ENCODE assay signal across 10 cellular contexts in genomic region chr20:10316582-10316981, GRCh38.
DNase-seq lines count a peak whose midpoint lies in the region; ATAC-seq and TF ChIP-seq lines count a peak whose summit lies in the region.
"Had no signal": no experiment of that assay in that cellular context is flagged by ENCODE, and none has a peak within 500 bp of the region (broad histone marks: within the 10 kb centered on the region; RNA-seq: fewer than 3 reads in every experiment).

No MANE protein-coding gene starts in this region.

- H3K36me3 ChIP-seq in RWPE2 (ENCODE audit: low read depth) (no peaks in the 10 kb centered on the region), kidney epithelial cell (ENCODE audit: control insufficient read depth, insufficient read depth, low read length) (no peaks in the 10 kb centered on the region), colonic mucosa (no peaks in the 10 kb centered on the region)

- H3K36me3 Mint-ChIP-seq in HFFc6 (ENCODE audit: low read depth), result peaks cover 5% of the 10 kb centered on the region
- H3K36me3 Mint-ChIP-seq in T-helper 2 cell treated with Interferon-gamma antibody and Interleukin-4, amounts not matched to agents 5 μg/mL and 100 μg/mL, for 36 hours (ENCODE audit: low read depth), result no peaks in the 10 kb centered on the region
- H3K36me3 Mint-ChIP-seq in activated naive CD8-positive, alpha-beta T cell treated with anti-CD3 and anti-CD28 coated beads for 36 hours, result no peaks in the 10 kb centered on the region

- peaks cover 34% of the 10 kb centered on the region for H3K4me1 Mint-ChIP-seq in HFFc6 (ENCODE audit: low read depth)
- peaks cover 4% of the 10 kb centered on the region for H3K4me1 Mint-ChIP-seq in T-helper 2 cell treated with Interferon-gamma antibody and Interleukin-4, amounts not matched to agents 5 μg/mL and 100 μg/mL, for 36 hours (ENCODE audit: low read depth)
- no peaks in the 10 kb centered on the region for H3K4me1 Mint-ChIP-seq in activated naive CD8-positive, alpha-beta T cell treated with anti-CD3 and anti-CD28 coated beads for 36 hours

- H3K27me3 ChIP-seq in RWPE2 (ENCODE audit: insufficient read depth, poor library complexity, severe bottlenecking) (no peaks in the 10 kb centered on the region), kidney epithelial cell (ENCODE audit: control insufficient read depth, insufficient read depth, low read length) (no peaks in the 10 kb centered on the region), colonic mucosa (no peaks in the 10 kb centered on the region)

- no peaks in the 10 kb centered on the region for H3K9me3 ChIP-seq in RWPE2 (ENCODE audit: severe bottlenecking)
- H3K9me3 ChIP-seq in colonic mucosa, result no peaks in the 10 kb centered on the region

- H3K27ac ChIP-seq in RWPE2 (ENCODE audit: poor library complexity, severe bottlenecking) (no peak overlapping the region), colonic mucosa (no peak overlapping the region)
- H3K27ac ChIP-seq: HL-60 had no signal

- intact Hi-C loops in colonic mucosa (cut with DNase I), result no loop called here

- TF ChIP-seq CTCF in HFFc6 (IDR thresholded peaks at IDR 0.05) (peak; percentile 69), RWPE2 (IDR thresholded peaks at IDR 0.05; ENCODE audit: poor library complexity, severe bottlenecking) (peak; percentile 39), kidney epithelial cell (IDR thresholded peaks at IDR 0.05; ENCODE audit: insufficient read depth, low read length, poor library complexity, severe bottlenecking) (peak; percentile 1), colonic mucosa (IDR thresholded peaks at IDR 0.05) (no peak)

- H3K27me3 Mint-ChIP-seq in HFFc6 (ENCODE audit: insufficient read depth), result peaks cover 32% of the 10 kb centered on the region
- H3K27me3 Mint-ChIP-seq in T-helper 2 cell treated with Interferon-gamma antibody and Interleukin-4, amounts not matched to agents 5 μg/mL and 100 μg/mL, for 36 hours (ENCODE audit: low read depth), result peaks cover 36% of the 10 kb centered on the region
- H3K27me3 Mint-ChIP-seq in activated naive CD8-positive, alpha-beta T cell treated with anti-CD3 and anti-CD28 coated beads for 36 hours, result peaks cover 24% of the 10 kb centered on the region

- ATAC-seq in RWPE2 (ENCODE audit: low read depth), result no peak
- no peak for ATAC-seq in HG03025 (IDR thresholded peaks at IDR 0.05; ENCODE audit: low FRiP score, unreplicated experiment)

- H3K9me3 Mint-ChIP-seq in HFFc6, result no peaks in the 10 kb centered on the region
- H3K9me3 Mint-ChIP-seq in T-helper 2 cell treated with Interferon-gamma antibody and Interleukin-4, amounts not matched to agents 5 μg/mL and 100 μg/mL, for 36 hours, result peaks cover 14% of the 10 kb centered on the region
- peaks cover 3% of the 10 kb centered on the region for H3K9me3 Mint-ChIP-seq in activated naive CD8-positive, alpha-beta T cell treated with anti-CD3 and anti-CD28 coated beads for 36 hours

- no peak overlapping the region for H3K27ac Mint-ChIP-seq in HFFc6
- H3K27ac Mint-ChIP-seq in T-helper 2 cell treated with Interferon-gamma antibody and Interleukin-4, amounts not matched to agents 5 μg/mL and 100 μg/mL, for 36 hours, result no peak overlapping the region
- H3K27ac Mint-ChIP-seq in activated naive CD8-positive, alpha-beta T cell treated with anti-CD3 and anti-CD28 coated beads for 36 hours, result no peak overlapping the region

- H3K9ac ChIP-seq in colonic mucosa (ENCODE audit: low read depth in 2 of 2, low read length in 2 of 2), result no peak overlapping the region

- H3K4me3 Mint-ChIP-seq in HFFc6, result no peak overlapping the region
- no peak overlapping the region for H3K4me3 Mint-ChIP-seq in T-helper 2 cell treated with Interferon-gamma antibody and Interleukin-4, amounts not matched to agents 5 μg/mL and 100 μg/mL, for 36 hours
- no peak overlapping the region for H3K4me3 Mint-ChIP-seq in activated naive CD8-positive, alpha-beta T cell treated with anti-CD3 and anti-CD28 coated beads for 36 hours

- H3K4me1 ChIP-seq in RWPE2 (ENCODE audit: insufficient read depth, poor library complexity, severe bottlenecking), result no peaks in the 10 kb centered on the region
- H3K4me1 ChIP-seq in colonic mucosa, result no peaks in the 10 kb centered on the region

- H3K4me3 ChIP-seq in RWPE2 (ENCODE audit: severe bottlenecking), result no peak overlapping the region
- no peak overlapping the region for H3K4me3 ChIP-seq in kidney epithelial cell (ENCODE audit: low read depth, low read length)
- H3K4me3 ChIP-seq in colonic mucosa, result no peak overlapping the region

- DNase-seq in COLO829 (ENCODE audit: low spot score), result peak; percentile 51
- no peak for DNase-seq in HFFc6
- no peak for DNase-seq in RWPE2 (ENCODE audit: low spot score)
- DNase-seq in kidney epithelial cell (ENCODE audit: low read depth), result no peak
- DNase-seq in T-helper 2 cell treated with Interferon-gamma antibody and Interleukin-4, amounts not matched to agents 5 μg/mL and 100 μg/mL, for 36 hours (ENCODE audit: low spot score), result no peak
- DNase-seq in activated naive CD8-positive, alpha-beta T cell treated with anti-CD3 and anti-CD28 coated beads for 36 hours, result no peak
- no peak for DNase-seq in colonic mucosa
- DNase-seq: retina had no signal
